Comparison of ENCODE assay signal across 8 cellular contexts in the genomic region with DNA sequence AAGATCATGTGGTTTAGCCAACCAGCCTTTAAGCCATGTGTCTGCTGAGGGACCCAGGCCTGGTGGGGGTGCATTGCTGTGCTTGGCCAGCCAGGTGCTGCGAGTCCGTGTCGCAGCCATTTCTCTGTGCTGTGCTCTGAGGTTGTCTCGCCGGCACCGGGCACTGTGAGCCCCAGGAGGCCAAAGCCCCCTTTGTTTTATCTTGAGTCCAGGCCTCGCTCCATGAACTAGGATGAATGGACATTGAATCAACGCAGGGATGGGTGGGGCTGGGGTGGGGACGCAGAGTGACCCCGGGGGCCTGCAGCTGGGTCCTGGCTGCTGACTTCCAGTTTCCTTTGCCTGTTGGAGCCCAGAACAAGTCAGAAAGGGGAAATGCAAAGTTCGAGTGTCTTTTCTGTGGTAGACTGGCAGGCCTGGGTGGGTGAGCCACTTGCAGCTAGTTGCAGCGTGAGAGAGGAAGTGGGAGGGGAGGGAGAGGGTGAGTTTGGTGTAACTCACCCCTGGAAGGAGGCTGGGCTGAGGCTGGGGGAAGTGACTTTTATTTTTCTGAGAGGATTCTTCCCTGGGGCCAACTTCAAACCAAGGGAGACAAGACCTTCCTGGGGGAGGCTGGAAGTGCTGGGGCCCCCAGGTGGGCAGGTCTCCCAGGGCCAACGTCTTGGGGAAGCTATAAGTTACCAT.
DNase-seq lines count a peak whose midpoint lies in the region; ATAC-seq, FAIRE-seq and TF ChIP-seq lines count a peak whose summit lies in the region.

No MANE protein-coding gene starts in this region.

- H3K4me1 ChIP-seq in KMS-11 (ENCODE audit: low read depth, poor library complexity, severe bottlenecking) (peaks cover 35% of the 10 kb centered on the region), endothelial cell of umbilical vein (ENCODE audit: control insufficient read depth, extremely low read depth, insufficient read depth, low read length) (peaks cover 15% of the 10 kb centered on the region)

- no peak overlapping the region for H3K9ac ChIP-seq in KMS-11
- H3K9ac ChIP-seq in endothelial cell of umbilical vein (replicated peaks; ENCODE audit: extremely low read depth, insufficient read depth, low read length) = no peak overlapping the region

- dilution Hi-C loops in endothelial cell of umbilical vein (cut with MboI; ENCODE audit: extremely low pct_ligation_motif_present, low sequenced_read_pairs) = no loop called here

- POLR2A ChIA-PET in activated CD4-positive, alpha-beta T cell treated with anti-CD3 and anti-CD28 coated beads, Interleukin-2, amount 10 ng/mL, durations not matched to agents 7 days and 5 days (lab: Charles Lee) = interaction anchor here (0.5 to 0.7 kb wide), 3 partner anchors 14 to 138 kb away, joined by 3 read pairs; no protein-coding TSS in a partner anchor
- POLR2A ChIA-PET in endothelial cell of umbilical vein (lab: Charles Lee) = no interaction called here

- ATAC-seq in GM21390 (IDR thresholded peaks at IDR 0.05; ENCODE audit: unreplicated experiment) = peak; percentile 56
- peak; percentile 86 to 89 for ATAC-seq in natural killer cell treated with Interleukin-12 subunit alpha and Interleukin-12 subunit beta and Interleukin-15 and Interleukin-18, amount 100 ng/mL, for 72 hours

- H3K4me3 ChIP-seq in KMS-11 (IDR thresholded peaks at IDR 0.05; ENCODE audit: insufficient read depth, low read depth, low read length) (no peak overlapping the region), endothelial cell of umbilical vein (replicated peaks in 1 of 3; ENCODE audit: insufficient read depth in 1 of 3, low read depth in 1 of 3, low read length in 3 of 3) (no peak overlapping the region)

- peak overlapping the region; percentile 69 for H3K4me3 Mint-ChIP-seq in activated CD4-positive, alpha-beta T cell treated with anti-CD3 and anti-CD28 coated beads, Interleukin-2, amount 10 ng/mL, durations not matched to agents 7 days and 5 days
- peak overlapping the region; percentile 81 for H3K4me3 Mint-ChIP-seq in natural killer cell treated with Interleukin-12 subunit alpha and Interleukin-12 subunit beta and Interleukin-15 and Interleukin-18, amount 100 ng/mL, for 72 hours

- H3K36me3 ChIP-seq in KMS-11 (ENCODE audit: insufficient read depth) (no peaks in the 10 kb centered on the region), endothelial cell of umbilical vein (ENCODE audit: control insufficient read depth in 2 of 2, extremely low read depth in 1 of 2, insufficient read depth in 2 of 2, low read length in 2 of 2) (no peaks in the 10 kb centered on the region)

- H3K9me3 Mint-ChIP-seq in activated CD4-positive, alpha-beta T cell treated with anti-CD3 and anti-CD28 coated beads, Interleukin-2, amount 10 ng/mL, durations not matched to agents 7 days and 5 days = no peaks in the 10 kb centered on the region
- peaks cover 9% of the 10 kb centered on the region for H3K9me3 Mint-ChIP-seq in natural killer cell treated with Interleukin-12 subunit alpha and Interleukin-12 subunit beta and Interleukin-15 and Interleukin-18, amount 100 ng/mL, for 72 hours

- peaks cover 76% of the 10 kb centered on the region for H3K36me3 Mint-ChIP-seq in activated CD4-positive, alpha-beta T cell treated with anti-CD3 and anti-CD28 coated beads, Interleukin-2, amount 10 ng/mL, durations not matched to agents 7 days and 5 days (ENCODE audit: low read depth)
- peaks cover 14% of the 10 kb centered on the region for H3K36me3 Mint-ChIP-seq in natural killer cell treated with Interleukin-12 subunit alpha and Interleukin-12 subunit beta and Interleukin-15 and Interleukin-18, amount 100 ng/mL, for 72 hours

- peak overlapping the region; percentile 86 for H3K27ac Mint-ChIP-seq in activated CD4-positive, alpha-beta T cell treated with anti-CD3 and anti-CD28 coated beads, Interleukin-2, amount 10 ng/mL, durations not matched to agents 7 days and 5 days
- peak overlapping the region; percentile 86 to 94 for H3K27ac Mint-ChIP-seq in natural killer cell treated with Interleukin-12 subunit alpha and Interleukin-12 subunit beta and Interleukin-15 and Interleukin-18, amount 100 ng/mL, for 72 hours

- no peak for TF ChIP-seq CTCF in KMS-11 (conservative IDR thresholded peaks at IDR 0.05; ENCODE audit: low read depth, low read length)
- no peak for TF ChIP-seq CTCF in endothelial cell of umbilical vein (IDR thresholded peaks at IDR 0.05; ENCODE audit: extremely low read depth in 1 of 2, insufficient read depth in 1 of 2, low read depth in 1 of 2, low read length in 2 of 2)

- peak; percentile 74 for FAIRE-seq in endothelial cell of umbilical vein (lab: Jason Lieb, UNC)

- intact Hi-C loops in endothelial cell of umbilical vein (cut with micrococcal nuclease) = no loop called here

- no peak overlapping the region for H2AFZ ChIP-seq in KMS-11 (ENCODE audit: low read depth)
- no peak overlapping the region for H2AFZ ChIP-seq in endothelial cell of umbilical vein (ENCODE audit: low read depth, low read length)

- H3K27me3 Mint-ChIP-seq in activated CD4-positive, alpha-beta T cell treated with anti-CD3 and anti-CD28 coated beads, Interleukin-2, amount 10 ng/mL, durations not matched to agents 7 days and 5 days = no peaks in the 10 kb centered on the region
- H3K27me3 Mint-ChIP-seq in natural killer cell treated with Interleukin-12 subunit alpha and Interleukin-12 subunit beta and Interleukin-15 and Interleukin-18, amount 100 ng/mL, for 72 hours = no peaks in the 10 kb centered on the region

- H3K9me1 ChIP-seq in endothelial cell of umbilical vein (replicated peaks; ENCODE audit: control insufficient read depth, extremely low read depth, insufficient read depth, low read length) = no peaks in the 10 kb centered on the region

- no TSS peak for BruUV-seq in endothelial cell of umbilical vein (replicated peaks; lab: Mats Ljungman, UMichigan)

- H3K79me2 ChIP-seq in KMS-11 (ENCODE audit: insufficient read depth, low read depth) (peaks cover 87% of the 10 kb centered on the region), endothelial cell of umbilical vein (ENCODE audit: control insufficient read depth, insufficient read depth, low read length) (peaks cover 25% of the 10 kb centered on the region)

- no peaks in the 10 kb centered on the region for H3K9me3 ChIP-seq in endothelial cell of umbilical vein (replicated peaks; ENCODE audit: control insufficient read depth, insufficient read depth, low read length)

- peaks cover 5% of the 10 kb centered on the region; the same call in 1 of the 2 replicates for H4K20me1 ChIP-seq in KMS-11 (ENCODE audit: insufficient read depth)
- H4K20me1 ChIP-seq in endothelial cell of umbilical vein (replicated peaks; ENCODE audit: control insufficient read depth, extremely low read depth, insufficient read depth, low read length) = no peaks in the 10 kb centered on the region

- DNase-seq in CD1c-positive myeloid dendritic cell (ENCODE audit: extremely low spot score) (peak; percentile 96), endothelial cell of umbilical vein (ENCODE audit: low read depth, low spot score) (peak; percentile 55), ureter (ENCODE audit: low spot score) (peak; percentile 78), HT-29 (ENCODE audit: low spot score) (no peak)
- peak; percentile 90 for DNase-seq in activated CD4-positive, alpha-beta T cell treated with anti-CD3 and anti-CD28 coated beads, Interleukin-2, amount 10 ng/mL, durations not matched to agents 7 days and 5 days
- DNase-seq in natural killer cell treated with Interleukin-12 subunit alpha and Interleukin-12 subunit beta and Interleukin-15 and Interleukin-18, amount 100 ng/mL, for 72 hours (ENCODE audit: low spot score) = peak; percentile 88

- TF ChIP-seq POLR2A in endothelial cell of umbilical vein (IDR thresholded peaks at IDR 0.05; ENCODE audit: low read depth, low read length) = no peak

- no peaks in the 10 kb centered on the region for H3K27me3 ChIP-seq in KMS-11 (ENCODE audit: insufficient read depth, low read depth)
- H3K27me3 ChIP-seq in endothelial cell of umbilical vein (ENCODE audit: control insufficient read depth in 2 of 2, insufficient read depth in 2 of 2, low read length in 2 of 2) = no peaks in the 10 kb centered on the region

- H3K4me1 Mint-ChIP-seq in activated CD4-positive, alpha-beta T cell treated with anti-CD3 and anti-CD28 coated beads, Interleukin-2, amount 10 ng/mL, durations not matched to agents 7 days and 5 days = peaks cover 87% of the 10 kb centered on the region
- H3K4me1 Mint-ChIP-seq in natural killer cell treated with Interleukin-12 subunit alpha and Interleukin-12 subunit beta and Interleukin-15 and Interleukin-18, amount 100 ng/mL, for 72 hours (ENCODE audit: low read depth in 2 of 2) = peaks cover 69 to 73% of the 10 kb centered on the region in 2 donors

- CTCF ChIA-PET in activated CD4-positive, alpha-beta T cell treated with anti-CD3 and anti-CD28 coated beads, Interleukin-2, amount 10 ng/mL, durations not matched to agents 7 days and 5 days (lab: Charles Lee) = interaction anchor here (0.9 to 1.5 kb wide), 6 partner anchors 13 to 134 kb away, joined by 3 to 7 read pairs (median 4); no protein-coding TSS in a partner anchor
- CTCF ChIA-PET in endothelial cell of umbilical vein (lab: Charles Lee) = interaction anchor here (0.8 to 1.9 kb wide), 3 partner anchors 11 to 65 kb away, joined by 4 to 10 read pairs (median 6); no protein-coding TSS in a partner anchor

- H3K4me2 ChIP-seq in KMS-11 (0 out of 2 replicates have a peak overlapping the region, but pooled peaks have one; percentile 3), endothelial cell of umbilical vein (ENCODE audit: insufficient read depth, low read length) (no peak overlapping the region)

- H3K27ac ChIP-seq in KMS-11 = peak overlapping the region; percentile 20; the same call in 1 of the 2 replicates
- no peak overlapping the region for H3K27ac ChIP-seq in endothelial cell of umbilical vein (ENCODE audit: insufficient read depth, low read depth, low read length)

TF ChIP-seq in endothelial cell of umbilical vein, 7 proteins besides CTCF, POLR2A, EP300 and RAD21:
- TF ChIP-seq, protein P1, sequence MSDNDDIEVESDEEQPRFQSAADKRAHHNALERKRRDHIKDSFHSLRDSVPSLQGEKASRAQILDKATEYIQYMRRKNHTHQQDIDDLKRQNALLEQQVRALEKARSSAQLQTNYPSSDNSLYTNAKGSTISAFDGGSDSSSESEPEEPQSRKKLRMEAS (IDR thresholded peaks at IDR 0.05; ENCODE audit: insufficient read depth, insufficient read length) = no peak
- TF ChIP-seq FOS (IDR thresholded peaks at IDR 0.05; ENCODE audit: borderline replicate concordance, insufficient read depth, low read length) (no peak), POLR2AphosphoS5 (IDR thresholded peaks at IDR 0.05; ENCODE audit: insufficient read depth, low read depth, low read length) (no peak), EZH2 (IDR thresholded peaks at IDR 0.05; ENCODE audit: borderline replicate concordance, low read depth, low read length, severe bottlenecking) (no peak), GATA2 (IDR thresholded peaks at IDR 0.05; ENCODE audit: insufficient read depth, insufficient read length, low read depth, low read length) (no peak), MYC (IDR thresholded peaks at IDR 0.05; ENCODE audit: low read depth, low read length) (no peak)
